Comparison of ENCODE assay signal across 19 cellular contexts in the genomic region with DNA sequence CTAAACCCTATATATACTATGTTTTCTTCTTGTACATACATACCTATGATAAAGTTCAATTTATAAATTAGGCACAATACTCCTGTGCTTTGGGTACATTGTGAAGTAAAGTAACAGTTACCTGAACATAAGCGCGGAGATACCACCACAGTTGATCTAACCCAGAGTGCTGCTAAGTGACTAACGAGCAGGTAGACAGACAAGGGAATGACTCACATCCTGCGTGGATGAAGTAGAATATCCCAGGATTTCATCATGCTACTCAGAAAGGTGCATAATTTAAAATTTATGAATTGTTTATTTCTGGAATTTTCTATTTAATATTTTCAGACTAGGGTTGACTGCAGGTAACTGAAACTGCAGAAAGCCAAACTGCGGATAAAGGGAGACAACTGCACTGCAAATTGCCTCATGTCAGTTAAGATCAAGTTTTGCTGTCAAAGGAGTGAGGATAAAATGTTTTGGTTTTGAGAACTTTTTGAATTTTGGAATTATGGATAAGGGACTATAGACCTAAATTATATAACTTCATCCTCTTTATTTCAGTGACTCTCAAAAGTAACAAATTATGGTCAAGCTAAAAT. TPM values are rescaled to one million over a fixed set of nuclear protein-coding genes. Genes with fewer than 3 reads are reported as not detected.
A peak's percentile ranks its signal among the peaks of the same experiment; 100 is the strongest.
DNase-seq lines count a peak whose midpoint lies in the region; ATAC-seq, FAIRE-seq and TF ChIP-seq lines count a peak whose summit lies in the region.
"Had no signal": no experiment of that assay in that cellular context is flagged by ENCODE, and none has a peak within 500 bp of the region (broad histone marks: within the 10 kb centered on the region; RNA-seq: fewer than 3 reads in every experiment).

No MANE protein-coding gene starts in this region.

- H2BK15ac ChIP-seq in IMR-90 (ENCODE audit: low read depth, low read length), result no peak overlapping the region

- TF ChIP-seq CTCF in IMR-90 (conservative IDR thresholded peaks at IDR 0.05; ENCODE audit: low read depth, low read length), result no peak

- peaks cover 15% of the 10 kb centered on the region for H3K4me1 Mint-ChIP-seq in stimulated activated naive CD8-positive, alpha-beta T cell treated with anti-CD3 and anti-CD28 coated beads, Interleukin-15, amount 100 ng/mL, for 72 hours

- CTCF ChIA-PET in IMR-90 (lab: Yijun Ruan, JAX), result interaction anchor here (0.7 kb wide), 1 partner anchor 1329 kb away, joined by 3 read pairs; no protein-coding TSS in a partner anchor

- H3K79me1 ChIP-seq in IMR-90 (ENCODE audit: low read depth in 1 of 2, low read length in 2 of 2), result peaks cover 30 to 36% of the 10 kb centered on the region in 2 experiments

- in situ Hi-C loops in IMR-90 (cut with MboI; ENCODE audit: low sequenced_read_pairs), result loop anchor here (10.0 kb wide), 1 partner anchor 795 kb away; no protein-coding TSS in a partner anchor

- no peak overlapping the region for H2AK9ac ChIP-seq in IMR-90 (replicated peaks; ENCODE audit: low read depth, low read length, poor library complexity)

- peaks cover 2% of the 10 kb centered on the region; the same call in 1 of the 2 replicates for H3K9me1 ChIP-seq in IMR-90 (ENCODE audit: insufficient read depth, low read length)

- no peaks in the 10 kb centered on the region for H3K27me3 ChIP-seq in IMR-90 (ENCODE audit: control insufficient read depth, insufficient read depth, low read length)
- H3K27me3 ChIP-seq: BE2C had no signal

- no peak overlapping the region for H2AFZ ChIP-seq in IMR-90 (replicated peaks; ENCODE audit: low read length, poor library complexity)

- H3K9me3 Mint-ChIP-seq in stimulated activated naive CD8-positive, alpha-beta T cell treated with anti-CD3 and anti-CD28 coated beads, Interleukin-15, amount 100 ng/mL, for 72 hours, result no peaks in the 10 kb centered on the region
- H3K9me3 Mint-ChIP-seq: naive B cell; stimulated activated naive CD8-positive, alpha-beta T cell treated with anti-CD3 and anti-CD28 coated beads, Interleukin-15, Interleukin-2, amounts not matched to agents 100 ng/mL and 50 ng/mL, for 24 hours had no signal

- TF ChIP-seq POLR2A in IMR-90 (IDR thresholded peaks at IDR 0.05; ENCODE audit: low read depth, low read length), result no peak

- H2BK20ac ChIP-seq in IMR-90 (ENCODE audit: low read depth, low read length), result no peak overlapping the region

- BruUV-seq in IMR-90 (replicated peaks; lab: Mats Ljungman, UMichigan), result no TSS peak

- no peak overlapping the region for H3K56ac ChIP-seq in IMR-90 (ENCODE audit: extremely low read depth, insufficient read depth, low read length)

- H2AK5ac ChIP-seq in IMR-90 (ENCODE audit: low read depth, low read length), result no peak overlapping the region

- H3K9me3 ChIP-seq in IMR-90 (ENCODE audit: control insufficient read depth, insufficient read depth, low read length), result no peaks in the 10 kb centered on the region
- H3K9me3 ChIP-seq: BE2C, HAP-1 had no signal

- no peaks in the 10 kb centered on the region; the same call in 1 of the 2 replicates for H4K20me1 ChIP-seq in IMR-90 (ENCODE audit: insufficient read depth, low read length)

- no peak overlapping the region for H4K5ac ChIP-seq in IMR-90 (ENCODE audit: low read depth, low read length)

- intact Hi-C loops in IMR-90 (cut with micrococcal nuclease), result loop anchor here (2.0 kb wide), 1 partner anchor 31 kb away; no protein-coding TSS in a partner anchor
- intact Hi-C loops in posterior vena cava (cut with DNase I), result no loop called here

- H4K91ac ChIP-seq in IMR-90 (ENCODE audit: insufficient read depth, low read depth, low read length), result no peak overlapping the region

- no peak overlapping the region for H3K4me3 Mint-ChIP-seq in stimulated activated naive CD8-positive, alpha-beta T cell treated with anti-CD3 and anti-CD28 coated beads, Interleukin-15, amount 100 ng/mL, for 72 hours
- H3K4me3 Mint-ChIP-seq: naive B cell; stimulated activated naive CD8-positive, alpha-beta T cell treated with anti-CD3 and anti-CD28 coated beads, Interleukin-15, Interleukin-2, amounts not matched to agents 100 ng/mL and 50 ng/mL, for 24 hours had no signal

- FAIRE-seq in islet of Langerhans (lab: Jason Lieb, UNC), result peak; percentile 78

- no peak for TF ChIP-seq RAD21 in IMR-90 (IDR thresholded peaks at IDR 0.05; ENCODE audit: low read length)

- H3K4me3 ChIP-seq in IMR-90 (ENCODE audit: insufficient read depth, low read depth, low read length), result no peak overlapping the region
- H3K4me3 ChIP-seq: HAP-1 had no signal

- no peak overlapping the region for H2BK120ac ChIP-seq in IMR-90 (ENCODE audit: low read depth, low read length)

- H3K27me3 Mint-ChIP-seq in stimulated activated naive CD8-positive, alpha-beta T cell treated with anti-CD3 and anti-CD28 coated beads, Interleukin-15, amount 100 ng/mL, for 72 hours, result no peaks in the 10 kb centered on the region
- H3K27me3 Mint-ChIP-seq: naive B cell; stimulated activated naive CD8-positive, alpha-beta T cell treated with anti-CD3 and anti-CD28 coated beads, Interleukin-15, Interleukin-2, amounts not matched to agents 100 ng/mL and 50 ng/mL, for 24 hours had no signal

- no peak overlapping the region for H3K14ac ChIP-seq in IMR-90 (replicated peaks; ENCODE audit: low read depth, low read length)

- no peaks in the 10 kb centered on the region; the same call in 1 of the 2 replicates for H3K36me3 ChIP-seq in IMR-90 (ENCODE audit: control insufficient read depth, insufficient read depth, low read length)

- DNase-seq in Daoy (ENCODE audit: low read depth) (peak; percentile 50), IMR-90 (peak; percentile 19), astrocyte of the hippocampus (ENCODE audit: low read depth, low spot score) (peak; percentile 18), NCI-H345 (lab: John Stamatoyannopoulos, UW) (no peak), mesenteric fat pad (ENCODE audit: low spot score) (no peak), posterior vena cava (ENCODE audit: low spot score) (no peak)
- no peak for DNase-seq in stimulated activated naive CD8-positive, alpha-beta T cell treated with anti-CD3 and anti-CD28 coated beads, Interleukin-15, amount 100 ng/mL, for 72 hours
- DNase-seq: activated CD4-positive, alpha-beta T cell treated with anti-CD3 and anti-CD28 coated beads for 4 hours; activated T-cell treated with anti-CD3 and anti-CD28 coated beads, Interleukin-2, amount 50 U/mL, for 1 hour; BE2C; DMS79; Karpas-422; naive B cell; NCI-H1436 treated with DMSO at 0.1 percent for 48 hours; NCI-H526 treated with DMSO at 0.1 percent for 48 hours; small intestine had no signal

- H3K4me2 ChIP-seq in IMR-90 (ENCODE audit: low read depth, low read length), result no peak overlapping the region

- H2BK5ac ChIP-seq in IMR-90 (ENCODE audit: low read depth, low read length, poor library complexity, severe bottlenecking), result no peak overlapping the region

- no peak overlapping the region for H3K27ac ChIP-seq in IMR-90 (ENCODE audit: insufficient read depth, low read length)

- H3K9ac ChIP-seq in IMR-90 (ENCODE audit: low read depth, low read length), result no peak overlapping the region

- 0 out of 4 replicates have a peak overlapping the region, but pooled peaks of 1 of the 2 experiments have one; percentile 32 for H4K8ac ChIP-seq in IMR-90 (ENCODE audit: low read depth in 2 of 2, low read length in 2 of 2)

- H3K4ac ChIP-seq in IMR-90 (ENCODE audit: low read depth, low read length), result no peak overlapping the region

- no CpG with 5 or more reads among the region's 5 CpGs for WGBS in IMR-90 (ENCODE audit: extremely low coverage in 2 of 2, insufficient read length in 1 of 2), 2 experiments

- peak overlapping the region in 1 of 2 donors; percentile 93 for H3K27ac Mint-ChIP-seq in stimulated activated naive CD8-positive, alpha-beta T cell treated with anti-CD3 and anti-CD28 coated beads, Interleukin-15, amount 100 ng/mL, for 72 hours
- H3K27ac Mint-ChIP-seq: naive B cell had no signal

- dilution Hi-C loops in IMR-90 (cut with HindIII; ENCODE audit: low sequenced_read_pairs, unreplicated experiment), result no loop called here

- no peak overlapping the region for H3K23ac ChIP-seq in IMR-90 (ENCODE audit: low read depth, low read length)

- no peak for ATAC-seq in IMR-90 (ENCODE audit: low read depth)
- ATAC-seq in stimulated activated naive CD8-positive, alpha-beta T cell treated with anti-CD3 and anti-CD28 coated beads, Interleukin-15, amount 100 ng/mL, for 72 hours, result no peak

- POLR2A ChIA-PET in IMR-90 (lab: Charles Lee; ENCODE audit: unreplicated experiment), result no interaction called here

- no peaks in the 10 kb centered on the region; the same call in 1 of the 2 replicates for H3K4me1 ChIP-seq in IMR-90 (ENCODE audit: control insufficient read depth, insufficient read depth, low read length)
- H3K4me1 ChIP-seq: BE2C had no signal

- no peak overlapping the region for H3K18ac ChIP-seq in IMR-90 (ENCODE audit: low read depth, low read length)

TF ChIP-seq in IMR-90, 13 proteins besides CTCF, POLR2A, EP300 and RAD21 (continues in another document):
- no peak for TF ChIP-seq CHD1 (IDR thresholded peaks at IDR 0.05; ENCODE audit: low read depth, low read length)
- no peak for TF ChIP-seq RFX5 (IDR thresholded peaks at IDR 0.05; ENCODE audit: low read depth, low read length)
- no peak for TF ChIP-seq SMC3 (IDR thresholded peaks at IDR 0.05; ENCODE audit: low read depth, low read length)
- TF ChIP-seq, protein P1, sequence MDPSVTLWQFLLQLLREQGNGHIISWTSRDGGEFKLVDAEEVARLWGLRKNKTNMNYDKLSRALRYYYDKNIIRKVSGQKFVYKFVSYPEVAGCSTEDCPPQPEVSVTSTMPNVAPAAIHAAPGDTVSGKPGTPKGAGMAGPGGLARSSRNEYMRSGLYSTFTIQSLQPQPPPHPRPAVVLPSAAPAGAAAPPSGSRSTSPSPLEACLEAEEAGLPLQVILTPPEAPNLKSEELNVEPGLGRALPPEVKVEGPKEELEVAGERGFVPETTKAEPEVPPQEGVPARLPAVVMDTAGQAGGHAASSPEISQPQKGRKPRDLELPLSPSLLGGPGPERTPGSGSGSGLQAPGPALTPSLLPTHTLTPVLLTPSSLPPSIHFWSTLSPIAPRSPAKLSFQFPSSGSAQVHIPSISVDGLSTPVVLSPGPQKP (IDR thresholded peaks at IDR 0.05; ENCODE audit: borderline replicate concordance, low read depth, low read length), result no peak
- no peak for TF ChIP-seq RCOR1 (IDR thresholded peaks at IDR 0.05; ENCODE audit: insufficient replicate concordance, low read length)
- no peak for TF ChIP-seq NFE2L2 (IDR thresholded peaks at IDR 0.05; ENCODE audit: low read depth, low read length)

RNA-seq across cellular contexts. Expression of a gene that starts 14.4 kb away (rescaled TPM):
- total RNA-seq in Daoy (2014; rRNA removed; shearing (Covaris generic)), result 6.4 and 7.1 TPM in 2 replicates
- total RNA-seq in IMR-90 (2012; rRNA removed) (7.5 and 8.1 TPM in 2 replicates), mesenteric fat pad (14.4 TPM), posterior vena cava (10 to 100 TPM; 16.1 to 16.9 TPM)
- 6.0 and 6.9 TPM in 2 replicates for polyA plus RNA-seq in IMR-90 (2012; rRNA removed)
- polyA plus RNA-seq in IMR-90 (2012; cell fraction: cytosol; rRNA removed), result 1.5 and 1.8 TPM in 2 replicates
- polyA plus RNA-seq in IMR-90 (2012; cell fraction: nucleus; rRNA removed; ENCODE audit: low replicate concordance), result 0.64 and 5.6 TPM in 2 replicates

RNA-seq across cellular contexts. Expression of a gene that starts 15.5 kb away (rescaled TPM):
- 3.1 and 3.6 TPM in 2 replicates for total RNA-seq in Daoy (2014; rRNA removed; shearing (Covaris generic))
- total RNA-seq in IMR-90 (2012; rRNA removed) (5.9 and 6.1 TPM in 2 replicates), mesenteric fat pad (3.0 TPM), posterior vena cava (1 to 10 TPM; 1.8 to 3.3 TPM)
- 0.90 and 1.3 TPM in 2 replicates for polyA plus RNA-seq in IMR-90 (2012; rRNA removed)
- 0.18 and 0.19 TPM in 2 replicates for polyA plus RNA-seq in IMR-90 (2012; cell fraction: cytosol; rRNA removed)
- polyA plus RNA-seq in IMR-90 (2012; cell fraction: nucleus; rRNA removed; ENCODE audit: low replicate concordance), result 1.3 and 3.9 TPM in 2 replicates

Comparison
In these comparisons a context has a peak if more than half of its experiments do, and no peak if none do; other contexts are left out.
1. DNase-seq: peak in Daoy (single experiment), IMR-90 (single experiment) and astrocyte of the hippocampus (single experiment); none in stimulated activated naive CD8-positive, alpha-beta T cell treated with anti-CD3 and anti-CD28 coated beads, Interleukin-15, amount 100 ng/mL, for 72 hours (0 of 2), NCI-H345 (single experiment), mesenteric fat pad (single experiment) and posterior vena cava (single experiment).